In genomic region chr19:10871711-10872550, GRCh38 we compare ENCODE assay signal across 8 cellular contexts. TPM values are rescaled to one million over a fixed set of nuclear protein-coding genes. Genes with fewer than 3 reads are reported as not detected.
DNase-seq lines count a peak whose midpoint lies in the region; ATAC-seq, FAIRE-seq and TF ChIP-seq lines count a peak whose summit lies in the region.

No MANE protein-coding gene starts in this region.

- H3K36me3 Mint-ChIP-seq in activated naive CD4-positive, alpha-beta T cell treated with anti-CD3 and anti-CD28 coated beads, Interleukin-2, amount 50 U/mL, for 72 hours: no peaks in the 10 kb centered on the region

- intact Hi-C loops in PC-3 (cut with micrococcal nuclease) (loop anchor here (1.0 to 5.0 kb wide), 3 partner anchors 25 to 45 kb away; partner anchors contain the start of gene TMED1), sciatic nerve (cut with DNase I) (loop anchor here (10.0 kb wide), 1 partner anchor 53 kb away; the partner anchor contains the start of genes TIMM29 and YIPF2)

- H3K4me1 ChIP-seq in PC-3 (ENCODE audit: insufficient read depth, low read length) (peaks cover 8% of the 10 kb centered on the region; the same call in 1 of the 2 replicates), right atrium auricular region (peaks cover 0 to 35% of the 10 kb centered on the region in 2 donors)

- H3K9me3 ChIP-seq in PC-3 (ENCODE audit: low read length): no peaks in the 10 kb centered on the region
- H3K9me3 ChIP-seq in right atrium auricular region: no peaks in the 10 kb centered on the region

- peak overlapping the region; percentile 80 for H3K4me2 ChIP-seq in PC-3 (ENCODE audit: low read length)

- H3K27ac Mint-ChIP-seq in activated naive CD4-positive, alpha-beta T cell treated with anti-CD3 and anti-CD28 coated beads, Interleukin-2, amount 50 U/mL, for 72 hours: peak overlapping the region; percentile 13 to 79

- DNase-seq in D341Med (ENCODE audit: low spot score): peak; percentile 84
- DNase-seq in H54 (ENCODE audit: insufficient read length, low spot score): peak; percentile 51
- DNase-seq in PC-3: peak; percentile 19
- peak; percentile 31 to 71 for DNase-seq in activated naive CD4-positive, alpha-beta T cell treated with anti-CD3 and anti-CD28 coated beads, Interleukin-2, amount 50 U/mL, for 72 hours (ENCODE audit: low spot score in 2 of 2)
- DNase-seq in right atrium auricular region (ENCODE audit: low spot score): no peak
- DNase-seq in sciatic nerve (ENCODE audit: low spot score): peak; percentile 80

- no peak; the same call in 1 of the 2 replicates for ATAC-seq in PC-3
- ATAC-seq in activated naive CD4-positive, alpha-beta T cell treated with anti-CD3 and anti-CD28 coated beads, Interleukin-2, amount 50 U/mL, for 72 hours: peak in 1 of 2 donors; percentile 5
- peak; percentile 2 for ATAC-seq in sciatic nerve
- ATAC-seq in GM21717 (IDR thresholded peaks at IDR 0.05; ENCODE audit: unreplicated experiment): no peak
- no peak for ATAC-seq in GM19023 (IDR thresholded peaks at IDR 0.05; ENCODE audit: unreplicated experiment)

- POLR2A ChIA-PET in PC-3 (lab: Charles Lee; ENCODE audit: unreplicated experiment): no interaction called here

- H3K4me3 ChIP-seq in PC-3 (ENCODE audit: low read length) (peak overlapping the region; percentile 84), right atrium auricular region (peak overlapping the region; percentile 74 to 84)

- no peak for FAIRE-seq in H54 (lab: Jason Lieb, UNC)

- TF ChIP-seq POLR2A in H54 (IDR thresholded peaks at IDR 0.05; ENCODE audit: low read depth, low read length): no peak

- H3K9ac ChIP-seq in PC-3 (ENCODE audit: low read length): peak overlapping the region; percentile 93

- BruUV-seq in PC-3 (replicated peaks; lab: Mats Ljungman, UMichigan): no TSS peak

- H3K36me3 ChIP-seq in PC-3 (ENCODE audit: low read depth, low read length) (no peaks in the 10 kb centered on the region), right atrium auricular region (no peaks in the 10 kb centered on the region)

- no peaks in the 10 kb centered on the region for H3F3A ChIP-seq in PC-3 (ENCODE audit: low read length, unreplicated experiment)

- TF ChIP-seq CTCF in PC-3 (conservative IDR thresholded peaks at IDR 0.05; ENCODE audit: low read depth, low read length) (no peak), right atrium auricular region (IDR thresholded peaks at IDR 0.05) (peak in 1 of 2 donors; percentile 19)

- CTCF ChIA-PET in PC-3 (lab: Charles Lee): interaction anchor here (0.5 to 2.1 kb wide), 5 partner anchors 27 to 172 kb away, joined by 3 to 25 read pairs (median 3); partner anchors contain the start of gene TMED1

- H3K79me2 ChIP-seq in PC-3 (ENCODE audit: low read length): peaks cover 51% of the 10 kb centered on the region

- H2AFZ ChIP-seq in PC-3 (ENCODE audit: low read length): peak overlapping the region; percentile 69

- H3K27ac ChIP-seq in PC-3 (ENCODE audit: low read length) (peak overlapping the region; percentile 31), right atrium auricular region (peak overlapping the region; percentile 80 to 83)

- H3K9me3 Mint-ChIP-seq in activated naive CD4-positive, alpha-beta T cell treated with anti-CD3 and anti-CD28 coated beads, Interleukin-2, amount 50 U/mL, for 72 hours: no peaks in the 10 kb centered on the region

- no peaks in the 10 kb centered on the region for H3K27me3 ChIP-seq in PC-3 (ENCODE audit: low read length)
- H3K27me3 ChIP-seq in right atrium auricular region: no peaks in the 10 kb centered on the region

- no peaks in the 10 kb centered on the region for H3K9me2 ChIP-seq in PC-3 (replicated peaks; ENCODE audit: low read length)

- H4K20me1 ChIP-seq in PC-3 (ENCODE audit: low read length): no peaks in the 10 kb centered on the region

RNA-seq across cellular contexts. Expression of gene CARM1, which starts 0.6 kb away (rescaled TPM):
- total RNA-seq in PC-3 (2014; rRNA removed) (56.2 and 57.1 TPM in 2 replicates), right atrium auricular region (10 to 100 TPM; 15.3 to 19.8 TPM), sciatic nerve (33.3 TPM)
- total RNA-seq in activated naive CD4-positive, alpha-beta T cell treated with anti-CD3 and anti-CD28 coated beads, Interleukin-2, amount 50 U/mL, for 72 hours: 10 to 100 TPM; 46.4 to 73.6 TPM

RNA-seq across cellular contexts. Expression of gene C19orf38, which starts 23.7 kb away (rescaled TPM):
- 0.07 and 0.63 TPM in 2 replicates for total RNA-seq in PC-3 (2014; rRNA removed)
- total RNA-seq in activated naive CD4-positive, alpha-beta T cell treated with anti-CD3 and anti-CD28 coated beads, Interleukin-2, amount 50 U/mL, for 72 hours: 1 to 10 TPM; 3.5 to 6.4 TPM
- 1 to 10 TPM in 1 of 2 donors, not detected in 1; 1.5 TPM for total RNA-seq in right atrium auricular region
- 2.7 TPM for total RNA-seq in sciatic nerve

RNA-seq across cellular contexts. Expression of gene TMED1, which starts 35.9 kb away (rescaled TPM):
- 81.2 and 94.6 TPM in 2 replicates for total RNA-seq in PC-3 (2014; rRNA removed)
- total RNA-seq in activated naive CD4-positive, alpha-beta T cell treated with anti-CD3 and anti-CD28 coated beads, Interleukin-2, amount 50 U/mL, for 72 hours: 10 to 100 TPM in 1 of 2 donors, 1 to 10 TPM in 1; 9.7 to 15.0 TPM
- total RNA-seq in right atrium auricular region: 10 to 100 TPM; 39.3 to 50.9 TPM
- 20.0 TPM for total RNA-seq in sciatic nerve

RNA-seq across cellular contexts. Expression of gene YIPF2, which starts 56.5 kb away (rescaled TPM):
- 126 and 131 TPM in 2 replicates for total RNA-seq in PC-3 (2014; rRNA removed)
- 10 to 100 TPM; 27.1 to 45.7 TPM for total RNA-seq in activated naive CD4-positive, alpha-beta T cell treated with anti-CD3 and anti-CD28 coated beads, Interleukin-2, amount 50 U/mL, for 72 hours
- total RNA-seq in right atrium auricular region: 10 to 100 TPM; 23.4 to 34.3 TPM
- total RNA-seq in sciatic nerve: 33.1 TPM

RNA-seq across cellular contexts. Expression of gene TIMM29, which starts 56.7 kb away (rescaled TPM):
- 60.7 and 90.1 TPM in 2 replicates for total RNA-seq in PC-3 (2014; rRNA removed)
- 10 to 100 TPM; 17.2 to 24.1 TPM for total RNA-seq in activated naive CD4-positive, alpha-beta T cell treated with anti-CD3 and anti-CD28 coated beads, Interleukin-2, amount 50 U/mL, for 72 hours
- total RNA-seq in right atrium auricular region: 10 to 100 TPM; 16.5 to 22.0 TPM
- 14.4 TPM for total RNA-seq in sciatic nerve
